In genomic region chr7:100539436-100540006, GRCh38 we compare ENCODE assay signal across 9 cellular contexts. TPM values are rescaled to one million over a fixed set of nuclear protein-coding genes. Genes with fewer than 3 reads are reported as not detected.
DNase-seq lines count a peak whose midpoint lies in the region; ATAC-seq and TF ChIP-seq lines count a peak whose summit lies in the region.
"Had no signal": no experiment of that assay in that cellular context is flagged by ENCODE, and none has a peak within 500 bp of the region (broad histone marks: within the 10 kb centered on the region; RNA-seq: fewer than 3 reads in every experiment).

No MANE protein-coding gene starts in this region.

- TF ChIP-seq CTCF in fibroblast of mammary gland (conservative IDR thresholded peaks at IDR 0.05; ENCODE audit: control insufficient read depth, insufficient read depth, low read depth, low read length), result no peak

- no peaks in the 10 kb centered on the region for H3K9me3 ChIP-seq in SJSA1 (replicated peaks)

- DNase-seq in SJSA1 (ENCODE audit: low read depth in 1 of 2, low spot score in 2 of 2) (no peak), fibroblast of mammary gland (ENCODE audit: low read depth) (no peak), NCI-H187 treated with DMSO at 0.1 percent for 48 hours (lab: John Stamatoyannopoulos, UW) (no peak), AG08395 (ENCODE audit: low spot score) (no peak), GF-D8 (lab: John Stamatoyannopoulos, UW) (no peak)

- H3K36me3 ChIP-seq in SJSA1, result no peaks in the 10 kb centered on the region
- H3K36me3 ChIP-seq in rectal smooth muscle tissue (ENCODE audit: control insufficient read depth, insufficient read depth, low read length), result no peaks in the 10 kb centered on the region

- H3K4me3 ChIP-seq in SJSA1 (peak overlapping the region; percentile 64), fibroblast of mammary gland (ENCODE audit: control insufficient read depth, low read depth, low read length) (peak overlapping the region; percentile 57), rectal smooth muscle tissue (ENCODE audit: low read length) (peak overlapping the region; percentile 78)

- peak overlapping the region; percentile 58 for H3K9ac ChIP-seq in rectal smooth muscle tissue (ENCODE audit: low read length)

- peak; percentile 4 for ATAC-seq in GM21447 (IDR thresholded peaks at IDR 0.05; ENCODE audit: unreplicated experiment)
- no peak for ATAC-seq in HG02610 (IDR thresholded peaks at IDR 0.05; ENCODE audit: unreplicated experiment)

- H3K4me1 ChIP-seq in SJSA1 (replicated peaks) (peaks cover 19% of the 10 kb centered on the region; the same call in 1 of the 2 replicates), rectal smooth muscle tissue (ENCODE audit: control insufficient read depth, insufficient read depth, low read length) (peaks cover 6% of the 10 kb centered on the region)

- H3K27ac ChIP-seq in SJSA1 (no peak overlapping the region), rectal smooth muscle tissue (ENCODE audit: low read depth, low read length) (peak overlapping the region; percentile 50)

- H3K27me3 ChIP-seq in SJSA1 (replicated peaks) (no peaks in the 10 kb centered on the region), rectal smooth muscle tissue (ENCODE audit: control insufficient read depth, insufficient read depth, low read length) (no peaks in the 10 kb centered on the region)

RNA-seq across cellular contexts. Expression of gene AGFG2, which starts 0.5 kb away (rescaled TPM):
- 15.6 and 24.2 TPM in 2 replicates for total RNA-seq in SJSA1 (2014; rRNA removed; shearing (Covaris generic))

RNA-seq across cellular contexts. Expression of gene SAP25, which starts 34.2 kb away (rescaled TPM):
- 0.60 TPM in 1 of 2 replicates, not detected in the other for total RNA-seq in SJSA1 (2014; rRNA removed; shearing (Covaris generic))

RNA-seq across cellular contexts. Expression of gene LRCH4, which starts 46.4 kb away (rescaled TPM):
- total RNA-seq in SJSA1 (2014; rRNA removed; shearing (Covaris generic)), result 17.0 and 19.5 TPM in 2 replicates

RNA-seq across cellular contexts. Expression of gene FBXO24, which starts 46.6 kb away (rescaled TPM):
- total RNA-seq in SJSA1 (2014; rRNA removed; shearing (Covaris generic)), result 0.13 TPM in 1 of 2 replicates, not detected in the other

RNA-seq across cellular contexts. Expression of gene NYAP1, which starts 55.8 kb away (rescaled TPM):
- 0.63 and 0.87 TPM in 2 replicates for total RNA-seq in SJSA1 (2014; rRNA removed; shearing (Covaris generic))
- total RNA-seq: T-helper 2 cell treated with Interferon-gamma antibody and Interleukin-4, amounts not matched to agents 100 ng/mL and 5 ng/mL, for 36 hours had no signal
